In the genomic region with DNA sequence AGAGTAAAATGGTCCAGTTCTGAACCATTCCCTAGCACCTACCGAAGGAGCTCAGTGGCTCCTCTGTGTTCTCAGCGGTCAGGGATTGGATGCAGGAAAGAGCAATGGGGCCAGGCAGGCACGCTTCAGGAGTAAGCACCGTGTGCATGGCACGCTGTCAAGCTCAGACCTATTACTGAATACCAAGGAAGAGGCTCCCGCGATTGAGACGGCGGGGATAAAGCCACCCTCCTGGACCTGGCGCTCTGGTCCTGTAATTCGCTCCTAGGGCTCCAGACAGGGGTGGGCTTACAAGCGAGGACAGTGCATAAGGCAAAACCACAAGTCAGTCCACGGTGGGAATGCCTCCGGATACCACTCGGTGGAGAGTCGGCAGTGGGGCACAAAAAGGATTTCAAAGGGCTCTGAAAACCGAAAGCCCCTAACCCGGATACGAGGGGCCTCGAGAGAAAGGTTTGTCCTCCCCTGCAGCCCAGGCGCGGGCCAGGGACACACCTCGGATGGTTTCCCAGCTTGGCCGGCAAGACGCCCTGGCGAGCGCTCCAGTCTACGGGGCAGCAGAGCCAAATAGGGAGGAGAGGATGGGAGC, we compare ENCODE assay signal across 8 cellular contexts. TPM values are rescaled to one million over a fixed set of nuclear protein-coding genes. Genes with fewer than 3 reads are reported as not detected.
DNase-seq lines count a peak whose midpoint lies in the region; ATAC-seq and TF ChIP-seq lines count a peak whose summit lies in the region.

No MANE protein-coding gene starts in this region.

- peak overlapping the region; percentile 88 for H3K4me3 ChIP-seq in Jurkat, Clone E6-1 (ENCODE audit: low read length)
- H3K4me3 ChIP-seq in esophagus (ENCODE audit: low read depth in 1 of 2, low read length in 2 of 2) (peak overlapping the region; percentile 67 to 85), mononuclear cell (ENCODE audit: low read length) (peak overlapping the region; percentile 71), vagina (peak overlapping the region; percentile 68 to 76)

- 8 to 13% methylated on average over 28 of the region's 28 CpGs for WGBS in esophagus, 2 donors

- no peaks in the 10 kb centered on the region for H3K36me3 ChIP-seq in esophagus (ENCODE audit: control insufficient read depth in 2 of 2, insufficient read depth in 2 of 2, low read length in 1 of 2)
- no peaks in the 10 kb centered on the region for H3K36me3 ChIP-seq in vagina

- H3K9me3 ChIP-seq in esophagus (ENCODE audit: control insufficient read depth in 2 of 2, insufficient read depth in 1 of 2, low read depth in 1 of 2, low read length in 1 of 2): no peaks in the 10 kb centered on the region
- no peaks in the 10 kb centered on the region for H3K9me3 ChIP-seq in mononuclear cell (ENCODE audit: low read depth, low read length)
- H3K9me3 ChIP-seq in vagina: no peaks in the 10 kb centered on the region

- peaks cover 0 to 4% of the 10 kb centered on the region in 2 donors for H3K4me1 ChIP-seq in esophagus (ENCODE audit: control insufficient read depth in 2 of 2, insufficient read depth in 2 of 2, low read length in 1 of 2)
- H3K4me1 ChIP-seq in mononuclear cell (ENCODE audit: insufficient read depth, low read length): peaks cover 18% of the 10 kb centered on the region
- peaks cover 36% of the 10 kb centered on the region for H3K4me1 ChIP-seq in vagina

- ATAC-seq in HG02623 (IDR thresholded peaks at IDR 0.05; ENCODE audit: unreplicated experiment): no peak

- peak; percentile 14 for DNase-seq in NCI-H2107 treated with DMSO at 0.1 percent for 48 hours (lab: John Stamatoyannopoulos, UW; ENCODE audit: unreplicated experiment)
- no peak for DNase-seq in NCI-H2107 (lab: John Stamatoyannopoulos, UW)
- no peak for DNase-seq in Jurkat, Clone E6-1 (ENCODE audit: low read depth, low spot score)
- DNase-seq in activated CD4-positive, CD25-positive, alpha-beta regulatory T cell treated with anti-CD3 and anti-CD28 coated beads, Interleukin-2, amount 50 U/mL, for 72 hours: peak; percentile 30
- peak in 1 of 2 donors; percentile 86 for DNase-seq in vagina (ENCODE audit: extremely low spot score in 2 of 2)

- H3K27me3 ChIP-seq in esophagus (ENCODE audit: control insufficient read depth in 1 of 2, insufficient read depth in 2 of 2, low read length in 2 of 2): no peaks in the 10 kb centered on the region
- H3K27me3 ChIP-seq in mononuclear cell (ENCODE audit: insufficient read depth, low read length): no peaks in the 10 kb centered on the region
- no peaks in the 10 kb centered on the region for H3K27me3 ChIP-seq in vagina

- peak overlapping the region; percentile 88 to 97 for H3K27ac ChIP-seq in esophagus (ENCODE audit: low read depth in 2 of 2, low read length in 1 of 2)
- peak overlapping the region; percentile 83 for H3K27ac ChIP-seq in vagina

- TF ChIP-seq CTCF in vagina (IDR thresholded peaks at IDR 0.05): no peak

- no peak for TF ChIP-seq POLR2A in vagina (IDR thresholded peaks at IDR 0.05)

- intact Hi-C loops in vagina (cut with DNase I): no loop called here

RNA-seq across cellular contexts. Expression of gene OXCT1, which starts 1.0 kb away (rescaled TPM):
- polyA plus RNA-seq in Jurkat, Clone E6-1 (2012; ENCODE audit: insufficient read depth, insufficient read length): 80.2 TPM
- polyA plus RNA-seq in esophagus: 10 to 100 TPM; 11.4 to 28.6 TPM
- 15.0 TPM for total RNA-seq in mononuclear cell
- total RNA-seq in vagina: 15.5 TPM

RNA-seq across cellular contexts. Expression of gene RIMOC1, which starts 34.9 kb away (rescaled TPM):
- polyA plus RNA-seq in Jurkat, Clone E6-1 (2012; ENCODE audit: insufficient read depth, insufficient read length): 4.8 TPM
- 1 to 10 TPM; 5.6 to 6.6 TPM for polyA plus RNA-seq in esophagus
- total RNA-seq in mononuclear cell: 9.3 TPM
- total RNA-seq in vagina: 10.3 TPM

RNA-seq across cellular contexts. Expression of gene FBXO4, which starts 55.8 kb away (rescaled TPM):
- polyA plus RNA-seq in Jurkat, Clone E6-1 (2012; ENCODE audit: insufficient read depth, insufficient read length): 20.4 TPM
- 1 to 10 TPM; 6.4 to 7.6 TPM for polyA plus RNA-seq in esophagus
- 11.5 TPM for total RNA-seq in mononuclear cell
- 7.1 TPM for total RNA-seq in vagina

Comparison
In these comparisons a context has a peak if more than half of its experiments do, and no peak if none do; other contexts are left out.
1. DNase-seq: peak in NCI-H2107 treated with DMSO at 0.1 percent for 48 hours (single experiment) and activated CD4-positive, CD25-positive, alpha-beta regulatory T cell treated with anti-CD3 and anti-CD28 coated beads, Interleukin-2, amount 50 U/mL, for 72 hours (single experiment); none in NCI-H2107 (single experiment) and Jurkat, Clone E6-1 (single experiment).
2. Peak in every context shown above with its lines, with median percentiles within 50 percentile points of each other: H3K4me3 ChIP-seq.